In the genomic region with DNA sequence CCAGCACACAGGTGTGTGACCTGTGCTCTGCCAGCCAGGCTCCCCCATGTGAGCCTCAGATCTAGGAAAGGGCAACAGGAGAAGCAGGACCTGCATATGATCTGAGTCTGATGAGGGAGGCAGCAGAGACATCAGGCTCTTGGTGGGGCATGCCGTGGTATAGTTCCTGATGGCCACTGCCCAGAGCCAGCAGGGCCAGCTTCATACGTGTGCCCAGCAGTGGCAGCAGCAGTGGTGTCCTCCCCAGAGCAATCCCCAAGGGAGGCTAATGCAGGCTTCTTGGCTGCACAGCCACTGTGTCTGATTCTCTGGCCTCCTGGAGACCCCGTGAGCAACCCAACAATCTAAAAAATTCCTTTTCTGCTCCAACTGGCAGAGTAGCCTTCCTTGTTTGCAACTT, we compare ENCODE assay signal across 30 cellular contexts.
"Had no signal": no experiment of that assay in that cellular context is flagged by ENCODE, and none has a peak within 500 bp of the region (broad histone marks: within the 10 kb centered on the region; RNA-seq: fewer than 3 reads in every experiment).

No MANE protein-coding gene starts in this region.

- H3K9me3 ChIP-seq: breast epithelium had no signal

- H3K36me3 ChIP-seq: breast epithelium had no signal

- DNase-seq: activated B cell treated with CpG ODN at 0.5 μM for 24 hours; activated CD4-positive, alpha-beta memory T cell treated with anti-CD3 and anti-CD28 coated beads for 36 hours; activated CD4-positive, alpha-beta T cell treated with anti-CD3 and anti-CD28 coated beads for 4 hours; activated CD4-positive, alpha-beta T cell treated with anti-CD3 and anti-CD28 coated beads, Interleukin-2, amount 50 U/mL, for 1 hour; activated CD4-positive, CD25-positive, alpha-beta regulatory T cell treated with anti-CD3 and anti-CD28 coated beads, Interleukin-2, amount 50 U/mL, for 72 hours; activated CD8-positive, alpha-beta memory T cell treated with anti-CD3 and anti-CD28 coated beads, Interleukin-2, amount 50 U/mL, for 4 hours; activated effector memory CD4-positive, alpha-beta T cell treated with Interleukin-2 at 50 U/mL for 16 hours; activated naive CD4-positive, alpha-beta T cell treated with anti-CD3 and anti-CD28 coated beads, Interleukin-2, amount 10 ng/mL, durations not matched to agents 7 days and 5 days; activated naive CD8-positive, alpha-beta T cell treated with anti-CD3 and anti-CD28 coated beads for 36 hours; activated T-cell treated with anti-CD3 and anti-CD28 coated beads for 4 hours; activated T-cell treated with anti-CD3 and anti-CD28 coated beads, Interleukin-2, amount 50 U/mL, for 4 hours; amniotic stem cell; NCI-H1092 treated with DMSO at 0.1 percent for 48 hours; NCI-H1417; NCI-H146; NCI-H187; NCI-H2029 treated with DMSO at 0.1 percent for 48 hours; NCI-H2107; NCI-H2171; NCI-H510A; NCI-H526; NCI-H748 treated with DMSO at 0.1 percent for 48 hours; Right ventricle myocardium superior; SW 1271; T-helper 1 cell; T-helper 2 cell; T-helper 9 cell had no signal

- FAIRE-seq: K562 had no signal

- H3K27me3 ChIP-seq: breast epithelium had no signal

- H3K4me1 ChIP-seq: breast epithelium had no signal

- H3K4me3 Mint-ChIP-seq: activated B cell treated with CpG ODN at 0.5 μM for 24 hours; activated CD4-positive, alpha-beta memory T cell treated with anti-CD3 and anti-CD28 coated beads for 36 hours; activated naive CD4-positive, alpha-beta T cell treated with anti-CD3 and anti-CD28 coated beads, Interleukin-2, amount 10 ng/mL, durations not matched to agents 7 days and 5 days; activated naive CD8-positive, alpha-beta T cell treated with anti-CD3 and anti-CD28 coated beads for 36 hours; activated T-cell treated with anti-CD3 and anti-CD28 coated beads, Interleukin-2, amount 50 U/mL, for 4 hours had no signal

- ATAC-seq: activated T-cell treated with anti-CD3 and anti-CD28 coated beads, Interleukin-2, amount 50 U/mL, for 4 hours; K562 had no signal

- H3K4me3 ChIP-seq: breast epithelium, K562 had no signal

- H3K36me3 Mint-ChIP-seq: activated CD4-positive, alpha-beta memory T cell treated with anti-CD3 and anti-CD28 coated beads for 36 hours; activated naive CD4-positive, alpha-beta T cell treated with anti-CD3 and anti-CD28 coated beads, Interleukin-2, amount 10 ng/mL, durations not matched to agents 7 days and 5 days; activated naive CD8-positive, alpha-beta T cell treated with anti-CD3 and anti-CD28 coated beads for 36 hours had no signal

- H3K9me3 Mint-ChIP-seq: activated CD4-positive, alpha-beta memory T cell treated with anti-CD3 and anti-CD28 coated beads for 36 hours; activated naive CD4-positive, alpha-beta T cell treated with anti-CD3 and anti-CD28 coated beads, Interleukin-2, amount 10 ng/mL, durations not matched to agents 7 days and 5 days had no signal

- H3K4me1 Mint-ChIP-seq: activated B cell treated with CpG ODN at 0.5 μM for 24 hours; activated naive CD4-positive, alpha-beta T cell treated with anti-CD3 and anti-CD28 coated beads, Interleukin-2, amount 10 ng/mL, durations not matched to agents 7 days and 5 days; activated naive CD8-positive, alpha-beta T cell treated with anti-CD3 and anti-CD28 coated beads for 36 hours had no signal

- H3K27ac Mint-ChIP-seq: activated B cell treated with CpG ODN at 0.5 μM for 24 hours; activated CD4-positive, alpha-beta memory T cell treated with anti-CD3 and anti-CD28 coated beads for 36 hours; activated naive CD4-positive, alpha-beta T cell treated with anti-CD3 and anti-CD28 coated beads, Interleukin-2, amount 10 ng/mL, durations not matched to agents 7 days and 5 days; activated naive CD8-positive, alpha-beta T cell treated with anti-CD3 and anti-CD28 coated beads for 36 hours had no signal

- H3K27ac ChIP-seq: breast epithelium, VCaP had no signal
